In genomic region chr19:51366999-51367564, GRCh38 we compare ENCODE assay signal across 8 cellular contexts. TPM values are rescaled to one million over a fixed set of nuclear protein-coding genes. Genes with fewer than 3 reads are reported as not detected.
DNase-seq lines count a peak whose midpoint lies in the region; ATAC-seq and TF ChIP-seq lines count a peak whose summit lies in the region.

No MANE protein-coding gene starts in this region.

- DNase-seq in CD1c-positive myeloid dendritic cell (ENCODE audit: extremely low spot score) (peak; percentile 68), T follicular helper cell (ENCODE audit: low read depth) (peak; percentile 16), upper lobe of right lung (peak; percentile 79), RKO (ENCODE audit: low spot score) (no peak), KBM-7 (no peak)

- no peak for TF ChIP-seq CTCF in upper lobe of right lung (IDR thresholded peaks at IDR 0.05)

- peak overlapping the region; percentile 85 for H3K4me3 ChIP-seq in mononuclear cell (ENCODE audit: low read length)
- peak overlapping the region; percentile 85 for H3K4me3 ChIP-seq in upper lobe of right lung

- H3K9me3 ChIP-seq in mononuclear cell (ENCODE audit: low read depth, low read length), result no peaks in the 10 kb centered on the region
- no peaks in the 10 kb centered on the region for H3K9me3 ChIP-seq in upper lobe of right lung

- intact Hi-C loops in upper lobe of right lung (cut with DNase I), result no loop called here

- H3K27me3 ChIP-seq in mononuclear cell (ENCODE audit: insufficient read depth, low read length), result no peaks in the 10 kb centered on the region
- H3K27me3 ChIP-seq in upper lobe of right lung, result no peaks in the 10 kb centered on the region

- peaks cover 67% of the 10 kb centered on the region for H3K4me1 ChIP-seq in mononuclear cell (ENCODE audit: insufficient read depth, low read length)
- H3K4me1 ChIP-seq in upper lobe of right lung, result peaks cover 16% of the 10 kb centered on the region

- in situ Hi-C loops in KBM-7 (cut with MboI; ENCODE audit: low pct_unique_long_range_greater_than_20kb, low sequenced_read_pairs), result no loop called here

- H3K27ac ChIP-seq in cingulate gyrus (ENCODE audit: low read depth, low read length) (peak overlapping the region; percentile 99), upper lobe of right lung (peak overlapping the region; percentile 92)

- ATAC-seq in HG02588 (IDR thresholded peaks at IDR 0.05; ENCODE audit: unreplicated experiment) (peak; percentile 8), upper lobe of right lung (no peak)

- H3K36me3 ChIP-seq in upper lobe of right lung, result no peaks in the 10 kb centered on the region

RNA-seq across cellular contexts. Expression of gene ETFB, which starts 0.9 kb away (rescaled TPM):
- total RNA-seq in mononuclear cell (21.5 TPM), upper lobe of right lung (54.5 TPM)

RNA-seq across cellular contexts. Expression of gene CLDND2, which starts 1.7 kb away (rescaled TPM):
- 0.10 TPM for total RNA-seq in mononuclear cell
- 0.64 TPM for total RNA-seq in upper lobe of right lung

RNA-seq across cellular contexts. Expression of gene NKG7, which starts 5.4 kb away (rescaled TPM):
- total RNA-seq in mononuclear cell (119 TPM), upper lobe of right lung (25.1 TPM)

RNA-seq across cellular contexts. Expression of gene LIM2, which starts 20.7 kb away (rescaled TPM):
- total RNA-seq in mononuclear cell (0.21 TPM), upper lobe of right lung (not detected)

RNA-seq across cellular contexts. Expression of gene C19orf84, which starts 23.3 kb away (rescaled TPM):
- 0.21 TPM for total RNA-seq in mononuclear cell
- total RNA-seq in upper lobe of right lung, result not detected

Comparison
In these comparisons a context has a peak if more than half of its experiments do, and no peak if none do; other contexts are left out.
1. DNase-seq: peak in CD1c-positive myeloid dendritic cell (single experiment), T follicular helper cell (single experiment) and upper lobe of right lung (single experiment); none in RKO (single experiment) and KBM-7 (single experiment).